Comparison of ENCODE assay signal across 24 cellular contexts in the genomic region with DNA sequence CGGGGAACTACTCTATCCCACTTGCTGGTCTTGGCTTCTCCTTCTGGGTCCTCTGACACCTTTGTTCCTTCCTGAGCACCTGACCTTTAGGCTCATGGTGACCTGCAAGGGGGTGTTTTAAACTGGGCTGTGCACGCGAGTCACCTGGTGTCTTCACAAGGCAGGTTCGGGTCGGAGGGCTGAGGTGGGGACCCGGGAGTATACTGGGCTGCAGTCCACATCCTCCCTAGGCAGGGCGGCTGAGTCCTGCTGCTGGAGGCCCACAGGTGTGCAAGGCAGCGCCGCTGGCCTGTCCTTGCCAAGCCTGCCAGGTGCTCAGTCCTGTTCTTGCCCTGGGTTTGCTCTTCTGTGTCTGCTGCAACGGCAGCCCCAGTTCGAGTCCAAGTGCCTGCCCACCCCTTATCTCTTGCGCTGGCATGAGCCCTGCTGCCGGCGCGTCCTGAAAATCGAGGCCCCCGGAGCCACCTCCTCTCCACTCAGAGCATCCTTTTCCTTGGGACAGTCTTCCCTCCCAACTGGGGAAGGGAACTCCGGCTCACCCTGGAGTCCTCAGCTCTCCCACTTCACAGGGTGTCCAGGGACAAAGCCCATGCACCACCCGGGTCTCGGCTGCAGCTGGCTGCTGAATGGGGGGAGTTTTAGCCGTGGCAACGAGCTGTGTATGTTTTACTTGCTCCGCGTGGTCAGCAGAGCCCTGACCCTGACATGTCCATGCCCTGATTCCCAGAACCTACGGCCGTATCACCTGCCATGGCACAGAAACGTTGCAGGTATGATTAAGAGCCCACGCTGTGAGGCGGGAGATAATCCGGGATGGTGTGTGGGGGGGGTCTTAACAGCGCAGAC.
"Had no signal": no experiment of that assay in that cellular context is flagged by ENCODE, and none has a peak within 500 bp of the region (broad histone marks: within the 10 kb centered on the region; RNA-seq: fewer than 3 reads in every experiment).

No MANE protein-coding gene starts in this region.

- H3K4me1 Mint-ChIP-seq: activated naive CD4-positive, alpha-beta T cell treated with anti-CD3 and anti-CD28 coated beads, Interleukin-2, amount 50 U/mL, for 24 hours; activated naive CD8-positive, alpha-beta T cell treated with anti-CD3 and anti-CD28 coated beads, Interleukin-2, amount 50 U/mL, for 24 hours; nephron had no signal

- ATAC-seq: activated CD4-positive, CD25-positive, alpha-beta regulatory T cell treated with anti-CD3 and anti-CD28 coated beads, Interleukin-2, amount 50 U/mL, for 24 hours; activated naive CD8-positive, alpha-beta T cell treated with anti-CD3 and anti-CD28 coated beads, Interleukin-2, amount 50 U/mL, for 24 hours; foreskin keratinocyte; heart right ventricle; left lung; pancreas had no signal

- H3K36me3 ChIP-seq: esophagus muscularis mucosa, heart right ventricle, left lung, neutrophil, pancreas, prostate gland, transverse colon had no signal

- H3K4me3 Mint-ChIP-seq: activated naive CD4-positive, alpha-beta T cell treated with anti-CD3 and anti-CD28 coated beads, Interleukin-2, amount 50 U/mL, for 24 hours; activated naive CD8-positive, alpha-beta T cell treated with anti-CD3 and anti-CD28 coated beads, Interleukin-2, amount 50 U/mL, for 24 hours; activated T-cell treated with anti-CD3 and anti-CD28 coated beads, Interleukin-2, amount 50 U/mL, for 4 hours; nephron had no signal

- H3K4me1 ChIP-seq: esophagus muscularis mucosa, foreskin keratinocyte, heart right ventricle, left lung, pancreas, prostate gland, transverse colon had no signal

- H3K27ac ChIP-seq: esophagus muscularis mucosa, foreskin keratinocyte, heart right ventricle, left lung, neutrophil, pancreas, prostate gland, transverse colon, VCaP had no signal

- H3K9me3 Mint-ChIP-seq: activated naive CD4-positive, alpha-beta T cell treated with anti-CD3 and anti-CD28 coated beads, Interleukin-2, amount 50 U/mL, for 24 hours; activated naive CD8-positive, alpha-beta T cell treated with anti-CD3 and anti-CD28 coated beads, Interleukin-2, amount 50 U/mL, for 24 hours; activated T-cell treated with anti-CD3 and anti-CD28 coated beads, Interleukin-2, amount 50 U/mL, for 4 hours; activated T-helper 2 cell treated with anti-CD3 and anti-CD28 coated beads, Interferon-gamma antibody, Interleukin-2, Interleukin-4, amounts not matched to agents 10 μg/mL and 5 μg/mL and 100 μg/mL, durations not matched to agents 14 hours and 24 hours and 36 hours; nephron had no signal

- H3K9me3 ChIP-seq: esophagus muscularis mucosa, heart right ventricle, left lung, neutrophil, pancreas, prostate gland, transverse colon had no signal

- H3K27ac Mint-ChIP-seq: activated naive CD4-positive, alpha-beta T cell treated with anti-CD3 and anti-CD28 coated beads, Interleukin-2, amount 50 U/mL, for 24 hours; activated naive CD8-positive, alpha-beta T cell treated with anti-CD3 and anti-CD28 coated beads, Interleukin-2, amount 50 U/mL, for 24 hours; activated T-helper 2 cell treated with anti-CD3 and anti-CD28 coated beads, Interferon-gamma antibody, Interleukin-2, Interleukin-4, amounts not matched to agents 10 μg/mL and 5 μg/mL and 100 μg/mL, durations not matched to agents 14 hours and 24 hours and 36 hours; nephron had no signal

- H3K27me3 Mint-ChIP-seq: activated naive CD4-positive, alpha-beta T cell treated with anti-CD3 and anti-CD28 coated beads, Interleukin-2, amount 50 U/mL, for 24 hours had no signal

- H3K27me3 ChIP-seq: foreskin keratinocyte, neutrophil had no signal

- DNase-seq: activated CD4-positive, alpha-beta T cell treated with anti-CD3 and anti-CD28 coated beads for 48 hours; activated CD4-positive, alpha-beta T cell treated with anti-CD3 and anti-CD28 coated beads, Interleukin-2, amount 50 U/mL, for 48 hours; activated CD8-positive, alpha-beta memory T cell treated with anti-CD3 and anti-CD28 coated beads, Interleukin-2, amount 50 U/mL, for 48 hours; activated naive CD8-positive, alpha-beta T cell treated with anti-CD3 and anti-CD28 coated beads, Interleukin-2, amount 50 U/mL, for 24 hours; activated T-cell treated with anti-CD3 and anti-CD28 coated beads, Interleukin-2, amount 50 U/mL, for 4 hours; amygdala; central memory CD4-positive, alpha-beta T cell; dermis blood vessel endothelial cell; effector CD4-positive, alpha-beta T cell; foreskin keratinocyte; heart right ventricle; pancreas; stimulated activated CD4-positive, alpha-beta T cell treated with anti-CD3 and anti-CD28 coated beads, Interleukin-2, amount 100 ng/mL, for 48 hours; stimulated activated naive CD4-positive, alpha-beta T cell treated with Interleukin-2 at 50 U/mL for 16 hours; transverse colon had no signal

- H3K36me3 Mint-ChIP-seq: activated naive CD4-positive, alpha-beta T cell treated with anti-CD3 and anti-CD28 coated beads, Interleukin-2, amount 50 U/mL, for 24 hours had no signal

- H3K4me3 ChIP-seq: esophagus muscularis mucosa, heart right ventricle, left lung, pancreas, prostate gland, transverse colon had no signal
